Comparison of ENCODE assay signal across 10 cellular contexts in genomic region chr11:104332110-104332509, GRCh38.
DNase-seq lines count a peak whose midpoint lies in the region; ATAC-seq and TF ChIP-seq lines count a peak whose summit lies in the region.
"Had no signal": no experiment of that assay in that cellular context is flagged by ENCODE, and none has a peak within 500 bp of the region (broad histone marks: within the 10 kb centered on the region; RNA-seq: fewer than 3 reads in every experiment).

No MANE protein-coding gene starts in this region.

- TF ChIP-seq CTCF in BE2C (IDR thresholded peaks at IDR 0.05; ENCODE audit: low read depth, low read length) (peak; percentile 77), OCI-LY7 (conservative IDR thresholded peaks at IDR 0.05; ENCODE audit: low read length) (peak; percentile 79), foreskin keratinocyte (conservative IDR thresholded peaks at IDR 0.05) (peak; percentile 37), suprapubic skin (IDR thresholded peaks at IDR 0.05) (no peak)

- no peak for TF ChIP-seq POLR2A in suprapubic skin (IDR thresholded peaks at IDR 0.05)

- WGBS in suprapubic skin, result 68% methylated on average over 4 of the region's 4 CpGs

- no peak overlapping the region for H2AFZ ChIP-seq in OCI-LY7 (ENCODE audit: low read length)

- ATAC-seq in GM18909 (IDR thresholded peaks at IDR 0.05; ENCODE audit: poor library complexity, unreplicated experiment) (peak; percentile 53), foreskin keratinocyte (no peak), GM21381 (IDR thresholded peaks at IDR 0.05; ENCODE audit: unreplicated experiment) (no peak)

- H3K79me2 ChIP-seq in OCI-LY7 (ENCODE audit: insufficient read depth, low read depth, low read length), result no peaks in the 10 kb centered on the region

- no peaks in the 10 kb centered on the region for H3K9me2 ChIP-seq in OCI-LY7 (ENCODE audit: insufficient read depth, low read length)

- H3K4me2 ChIP-seq in OCI-LY7 (ENCODE audit: low read length), result no peak overlapping the region

- H3K27ac ChIP-seq in OCI-LY7 (ENCODE audit: low read depth, low read length, poor library complexity, severe bottlenecking), result no peak overlapping the region
- H3K27ac ChIP-seq in foreskin keratinocyte, result no peak overlapping the region
- no peak overlapping the region for H3K27ac ChIP-seq in suprapubic skin

- H3K27me3 ChIP-seq in BE2C (no peaks in the 10 kb centered on the region), foreskin keratinocyte (no peaks in the 10 kb centered on the region), suprapubic skin (no peaks in the 10 kb centered on the region)

- no peak overlapping the region for H3K4me3 ChIP-seq in BE2C (ENCODE audit: low read depth, low read length)
- H3K4me3 ChIP-seq in OCI-LY7 (ENCODE audit: low read depth, low read length, poor library complexity, severe bottlenecking), result no peak overlapping the region
- H3K4me3 ChIP-seq in suprapubic skin, result no peak overlapping the region

- H3K9me3 ChIP-seq in BE2C (no peaks in the 10 kb centered on the region), OCI-LY7 (ENCODE audit: low read length) (no peaks in the 10 kb centered on the region), suprapubic skin (no peaks in the 10 kb centered on the region)

- no TSS peak for BruUV-seq in OCI-LY7 (replicated peaks; lab: Mats Ljungman, UMichigan)

- POLR2A ChIA-PET in OCI-LY7 (lab: Charles Lee), result no interaction called here

- no peaks in the 10 kb centered on the region for H4K20me1 ChIP-seq in OCI-LY7 (ENCODE audit: insufficient read depth, low read length)

- H3K36me3 ChIP-seq in BE2C (no peaks in the 10 kb centered on the region), OCI-LY7 (ENCODE audit: insufficient read depth, low read length) (no peaks in the 10 kb centered on the region), suprapubic skin (no peaks in the 10 kb centered on the region)

- peaks cover 21% of the 10 kb centered on the region for H3K4me1 ChIP-seq in BE2C
- H3K4me1 ChIP-seq in OCI-LY7 (ENCODE audit: insufficient read depth, low read length, poor library complexity, severe bottlenecking), result no peaks in the 10 kb centered on the region
- H3K4me1 ChIP-seq in foreskin keratinocyte, result no peaks in the 10 kb centered on the region
- H3K4me1 ChIP-seq in suprapubic skin, result peaks cover 3% of the 10 kb centered on the region

- DNase-seq in BE2C (peak; percentile 49), OCI-LY7 (ENCODE audit: low spot score) (peak; percentile 36), foreskin keratinocyte (no peak), suprapubic skin (ENCODE audit: low spot score in 2 of 2) (no peak), midbrain (lab: John Stamatoyannopoulos, UW) (no peak), GM03348 (ENCODE audit: low spot score) (no peak)
- DNase-seq: activated CD4-positive, alpha-beta T cell treated with anti-CD3 and anti-CD28 coated beads for 4 hours; NCI-H2171 treated with DMSO at 0.1 percent for 48 hours had no signal

- CTCF ChIA-PET in OCI-LY7 (lab: Charles Lee; ENCODE audit: unreplicated experiment), result no interaction called here

- intact Hi-C loops in OCI-LY7 (cut with micrococcal nuclease; ENCODE audit: unreplicated experiment), result loop anchor here (2.0 to 5.0 kb wide), 3 partner anchors 180 to 649 kb away; no protein-coding TSS in a partner anchor

- no peak for TF ChIP-seq EP300 in suprapubic skin (IDR thresholded peaks at IDR 0.05)

Comparison
In these comparisons a context has a peak if more than half of its experiments do, and no peak if none do; other contexts are left out.
1. DNase-seq: peak in BE2C (single experiment) and OCI-LY7 (single experiment); none in foreskin keratinocyte (0 of 2), suprapubic skin (0 of 2), midbrain (single experiment) and GM03348 (single experiment).
2. CTCF ChIP-seq: peak in BE2C (single experiment), OCI-LY7 (single experiment) and foreskin keratinocyte (single experiment); none in suprapubic skin (0 of 2).